In genomic region chr3:179734497-179735281, GRCh38 we compare ENCODE assay signal across 23 cellular contexts.
DNase-seq lines count a peak whose midpoint lies in the region; ATAC-seq, FAIRE-seq and TF ChIP-seq lines count a peak whose summit lies in the region.
"Had no signal": no experiment of that assay in that cellular context is flagged by ENCODE, and none has a peak within 500 bp of the region (broad histone marks: within the 10 kb centered on the region; RNA-seq: fewer than 3 reads in every experiment).

No MANE protein-coding gene starts in this region.

- H3K36me3 ChIP-seq in adipocyte (ENCODE audit: control insufficient read depth, insufficient read depth, low read length, severe bottlenecking) = peaks cover 7% of the 10 kb centered on the region

- no peak for DNase-seq in A549 (ENCODE audit: low read depth in 1 of 2, low spot score in 1 of 2)
- DNase-seq in ELR (ENCODE audit: low read depth) = peak; percentile 22
- DNase-seq in adipocyte (ENCODE audit: low read depth) = no peak
- peak; percentile 15 for DNase-seq in myocyte (ENCODE audit: low read depth)
- no peak for DNase-seq in central memory CD4-positive, alpha-beta T cell
- no peak for DNase-seq in OCI-M2 (lab: John Stamatoyannopoulos, UW; ENCODE audit: unreplicated experiment)
- DNase-seq in progenitor cell of endocrine pancreas (ENCODE audit: low spot score, unreplicated experiment) = no peak
- DNase-seq: activated CD4-positive, alpha-beta T cell treated with anti-CD3 and anti-CD28 coated beads for 1 hour; CD4-positive, alpha-beta memory T cell; DMS153; effector CD8-positive, alpha-beta T cell; HCEC 1CT; KG1; MV-4-11; naive B cell; NCI-H1694 treated with DMSO at 0.1 percent for 48 hours; right lobe of liver; stimulated activated CD4-positive, alpha-beta T cell treated with anti-CD3 and anti-CD28 coated beads, Interleukin-15, amount 100 ng/mL, for 24 hours; substantia nigra; T-helper 1 cell had no signal

- H3K9ac ChIP-seq in adipocyte (ENCODE audit: low read length) = peak overlapping the region; percentile 27

- 0 out of 3 replicates have a peak overlapping the region, but pooled peaks have one; percentile 2 for H3K4me2 ChIP-seq in A549

- no peak for TF ChIP-seq POLR2A in A549 (IDR thresholded peaks at IDR 0.05; ENCODE audit: low read length)

- no peaks in the 10 kb centered on the region for H3K9me3 ChIP-seq in A549
- H3K9me3 ChIP-seq in adipocyte (ENCODE audit: control insufficient read depth, low read length) = no peaks in the 10 kb centered on the region
- H3K9me3 ChIP-seq: right lobe of liver had no signal

- H3K27ac Mint-ChIP-seq in progenitor cell of endocrine pancreas = no peak overlapping the region
- H3K27ac Mint-ChIP-seq: activated naive CD4-positive, alpha-beta T cell treated with anti-CD3 and anti-CD28 coated beads, Interleukin-2, amount 50 U/mL, for 24 hours had no signal

- no peak overlapping the region for H3K4me3 Mint-ChIP-seq in progenitor cell of endocrine pancreas (ENCODE audit: low read depth)
- H3K4me3 Mint-ChIP-seq: activated naive CD4-positive, alpha-beta T cell treated with anti-CD3 and anti-CD28 coated beads, Interleukin-2, amount 50 U/mL, for 24 hours; CD4-positive, alpha-beta memory T cell; naive B cell had no signal

- no peak for ATAC-seq in A549

- TF ChIP-seq CTCF in A549 (IDR thresholded peaks at IDR 0.05) (no peak), progenitor cell of endocrine pancreas (IDR thresholded peaks at IDR 0.05; ENCODE audit: unreplicated experiment) (no peak)

- CTCF ChIA-PET in A549 (lab: Yijun Ruan, JAX) = interaction anchor here (1.2 kb wide), 1 partner anchor 15 kb away, joined by 3 read pairs; no protein-coding TSS in a partner anchor

- TF ChIP-seq EP300 in A549 (IDR thresholded peaks at IDR 0.05) = no peak

- H3K36me3 Mint-ChIP-seq in progenitor cell of endocrine pancreas (ENCODE audit: insufficient read depth) = peaks cover 8% of the 10 kb centered on the region

- H3K9me3 Mint-ChIP-seq in progenitor cell of endocrine pancreas (ENCODE audit: low read depth) = no peaks in the 10 kb centered on the region
- H3K9me3 Mint-ChIP-seq: activated naive CD4-positive, alpha-beta T cell treated with anti-CD3 and anti-CD28 coated beads, Interleukin-2, amount 50 U/mL, for 24 hours; CD4-positive, alpha-beta memory T cell; naive B cell had no signal

- H3K4me3 ChIP-seq in A549 = no peak overlapping the region
- no peak overlapping the region for H3K4me3 ChIP-seq in adipocyte (ENCODE audit: low read length)
- H3K4me3 ChIP-seq: right lobe of liver had no signal

- FAIRE-seq in A549 (lab: Jason Lieb, UNC) = no peak
- FAIRE-seq: frontal cortex, TTC549 had no signal

- peaks cover 8% of the 10 kb centered on the region for H3K4me1 Mint-ChIP-seq in progenitor cell of endocrine pancreas (ENCODE audit: low read depth)
- H3K4me1 Mint-ChIP-seq: activated naive CD4-positive, alpha-beta T cell treated with anti-CD3 and anti-CD28 coated beads, Interleukin-2, amount 50 U/mL, for 24 hours; naive B cell had no signal

- H3K27me3 ChIP-seq in adipocyte (replicated peaks; ENCODE audit: control insufficient read depth, insufficient read depth, low read length) = no peaks in the 10 kb centered on the region
- H3K27me3 ChIP-seq: right lobe of liver had no signal

- 67% methylated on average over 4 of the region's 4 CpGs for WGBS in A549 (ENCODE audit: missing lambda C conversion rate)

- H3K27ac ChIP-seq in A549 = no peak overlapping the region

- H3K4me1 ChIP-seq in A549 = peaks cover 22% of the 10 kb centered on the region
- peaks cover 33% of the 10 kb centered on the region for H3K4me1 ChIP-seq in adipocyte (ENCODE audit: control insufficient read depth, insufficient read depth, low read length)

- no peak for TF ChIP-seq RAD21 in A549 (conservative IDR thresholded peaks at IDR 0.05 in 1 of 2, IDR thresholded peaks at IDR 0.05 in 1 of 2)

- POLR2A ChIA-PET in A549 (lab: Yijun Ruan, JAX) = no interaction called here

- H3K27me3 Mint-ChIP-seq in progenitor cell of endocrine pancreas = no peaks in the 10 kb centered on the region
- H3K27me3 Mint-ChIP-seq: activated naive CD4-positive, alpha-beta T cell treated with anti-CD3 and anti-CD28 coated beads, Interleukin-2, amount 50 U/mL, for 24 hours; CD4-positive, alpha-beta memory T cell; naive B cell had no signal

TF ChIP-seq in A549, 52 proteins besides CTCF, POLR2A, EP300 and RAD21:
- no peak for TF ChIP-seq FOXS1 (CRISPR knock-in tag; IDR thresholded peaks at IDR 0.05)
- TF ChIP-seq BCL3 (IDR thresholded peaks at IDR 0.05) = no peak
- TF ChIP-seq SMC3 (IDR thresholded peaks at IDR 0.05) = no peak
- no peak for TF ChIP-seq ATOH8 (CRISPR knock-in tag; IDR thresholded peaks at IDR 0.05; ENCODE audit: low read depth)
- TF ChIP-seq EHF (CRISPR knock-in tag; IDR thresholded peaks at IDR 0.05) = no peak
- no peak for TF ChIP-seq MAX (IDR thresholded peaks at IDR 0.05)
- no peak for TF ChIP-seq TP53 (CRISPR knock-in tag; IDR thresholded peaks at IDR 0.05)
- no peak for TF ChIP-seq HDAC2 (IDR thresholded peaks at IDR 0.05)
- TF ChIP-seq HEYL (CRISPR knock-in tag; IDR thresholded peaks at IDR 0.05) = no peak
- TF ChIP-seq PHF8 (IDR thresholded peaks at IDR 0.05; ENCODE audit: borderline replicate concordance, low read depth) = no peak
- TF ChIP-seq HOXB5 (CRISPR knock-in tag; IDR thresholded peaks at IDR 0.05) = no peak
- TF ChIP-seq BHLHE40 (IDR thresholded peaks at IDR 0.05; ENCODE audit: low read depth, low read length) = no peak
- TF ChIP-seq KDM5A (IDR thresholded peaks at IDR 0.05) = no peak
- no peak for TF ChIP-seq CHD2 (IDR thresholded peaks at IDR 0.05; ENCODE audit: low read length, partially characterized antibody)
- no peak for TF ChIP-seq RARB (CRISPR knock-in tag; IDR thresholded peaks at IDR 0.05)
- no peak for TF ChIP-seq ESRRA (IDR thresholded peaks at IDR 0.05; ENCODE audit: borderline replicate concordance, low read length)
- no peak for TF ChIP-seq RFX5 (IDR thresholded peaks at IDR 0.05)
- TF ChIP-seq REST (IDR thresholded peaks at IDR 0.05) = no peak
- no peak for TF ChIP-seq ZC3H11A (IDR thresholded peaks at IDR 0.05)
- TF ChIP-seq MAFK (IDR thresholded peaks at IDR 0.05; ENCODE audit: partially characterized antibody) = no peak

Comparison
In these comparisons a context has a peak if more than half of its experiments do, and no peak if none do; other contexts are left out.
1. DNase-seq: peak in ELR (single experiment) and myocyte (single experiment); none in A549 (0 of 2), adipocyte (single experiment), central memory CD4-positive, alpha-beta T cell (single experiment), OCI-M2 (single experiment) and progenitor cell of endocrine pancreas (single experiment).